ENCODE assay signal across 29 cellular contexts in the genomic region with DNA sequence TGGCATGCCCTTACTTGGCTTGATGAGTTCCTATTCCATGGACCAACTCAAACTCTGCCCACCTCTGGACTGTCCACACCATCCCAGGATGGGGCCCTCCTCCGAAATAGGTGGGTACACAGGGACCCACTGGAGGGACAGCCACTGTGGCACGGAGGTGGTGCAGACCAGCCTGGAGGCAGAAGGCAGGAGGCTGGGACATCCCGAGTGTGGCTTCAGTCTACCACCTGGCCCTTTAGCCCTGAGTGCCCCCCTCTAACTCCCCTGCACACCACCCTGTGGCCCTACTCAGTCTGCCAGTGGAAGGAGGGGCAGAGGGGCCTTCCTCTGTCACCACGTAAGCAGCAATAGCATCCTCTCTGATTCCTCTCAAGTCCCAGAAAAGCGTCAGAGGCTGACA. TPM values are rescaled to one million over a fixed set of nuclear protein-coding genes. Genes with fewer than 3 reads are reported as not detected.
A peak's percentile ranks its signal among the peaks of the same experiment; 100 is the strongest.
DNase-seq lines count a peak whose midpoint lies in the region; ATAC-seq, FAIRE-seq and TF ChIP-seq lines count a peak whose summit lies in the region.
"Had no signal": no experiment of that assay in that cellular context is flagged by ENCODE, and none has a peak within 500 bp of the region (broad histone marks: within the 10 kb centered on the region; RNA-seq: fewer than 3 reads in every experiment).

No MANE protein-coding gene starts in this region.

- H3K9ac ChIP-seq in HepG2 (ENCODE audit: insufficient read depth, low read depth, low read length) = no peak overlapping the region

- no peaks in the 10 kb centered on the region for H4K20me1 ChIP-seq in HepG2 (ENCODE audit: insufficient read depth, low read length)

- H3K27me3 ChIP-seq in right lobe of liver (no peaks in the 10 kb centered on the region), HepG2 (ENCODE audit: control insufficient read depth in 1 of 2, insufficient read depth in 2 of 2, low read length in 2 of 2) (peaks cover 3 to 24% of the 10 kb centered on the region in 2 experiments; a peak in 3 of 5 replicates), left lung (no peaks in the 10 kb centered on the region)
- H3K27me3 ChIP-seq: esophagus squamous epithelium, right atrium auricular region, tibial nerve had no signal

- no peak for TF ChIP-seq CTCF in right lobe of liver (IDR thresholded peaks at IDR 0.05)
- no peak for TF ChIP-seq CTCF in HepG2 (CRISPR knock-in tag; IDR thresholded peaks at IDR 0.05)
- no peak for TF ChIP-seq CTCF in left lung (IDR thresholded peaks at IDR 0.05)

- CTCF ChIA-PET in activated CD4-positive, alpha-beta memory T cell treated with anti-CD3 and anti-CD28 coated beads for 36 hours (lab: Charles Lee) = interaction anchor here (0.6 to 4.9 kb wide), 27 partner anchors 10 to 475 kb away, joined by 3 to 35 read pairs (median 6); a partner anchor contains a TSS
- CTCF ChIA-PET in activated CD4-positive, alpha-beta memory T cell treated with anti-CD3 and anti-CD28 coated beads, Interleukin-2, amount 10 ng/mL, durations not matched to agents 7 days and 5 days (lab: Charles Lee) = interaction anchor here (0.7 to 5.7 kb wide), 20 partner anchors 10 to 641 kb away, joined by 3 to 79 read pairs (median 6); a partner anchor contains a TSS
- CTCF ChIA-PET in HepG2 (lab: Yijun Ruan, JAX; ENCODE audit: low intra/inter-chr PET ratio, low total read pairs) = interaction anchor here (2.1 kb wide), 1 partner anchor 70 kb away, joined by 25 read pairs; no protein-coding TSS in a partner anchor

- TF ChIP-seq POLR2A in right lobe of liver (IDR thresholded peaks at IDR 0.05) = no peak
- TF ChIP-seq POLR2A in HepG2 (IDR thresholded peaks at IDR 0.05; ENCODE audit: insufficient read depth in 1 of 2, low read depth in 2 of 2, low read length in 2 of 2) = no peak

- no peak for ATAC-seq in right lobe of liver
- ATAC-seq in HepG2 = no peak
- no peak for ATAC-seq in left lung

- no peak overlapping the region for H3K4me2 ChIP-seq in HepG2 (ENCODE audit: low read depth, low read length)

- H3K9me3 ChIP-seq in right lobe of liver (no peaks in the 10 kb centered on the region), HepG2 (ENCODE audit: low read length) (no peaks in the 10 kb centered on the region), left lung (no peaks in the 10 kb centered on the region)
- H3K9me3 ChIP-seq: esophagus squamous epithelium, right atrium auricular region, tibial nerve had no signal

- WGBS in right lobe of liver (ENCODE audit: insufficient coverage, low coverage, low lambda C conversion rate, missing lambda C conversion rate) = 15% methylated on average over 3 of the region's 5 CpGs
- 28% methylated on average over 2 of the region's 5 CpGs for WGBS in HepG2 (ENCODE audit: low lambda C conversion rate)

- no peak for FAIRE-seq in HepG2 (lab: Jason Lieb, UNC)
- FAIRE-seq: bronchial epithelial cell, frontal cortex, G401.6 had no signal

- BruUV-seq in HepG2 (replicated peaks; lab: Mats Ljungman, UMichigan) = no TSS peak

- H3K27ac Mint-ChIP-seq in activated CD4-positive, alpha-beta memory T cell treated with anti-CD3 and anti-CD28 coated beads for 36 hours = no peak overlapping the region
- no peak overlapping the region for H3K27ac Mint-ChIP-seq in activated CD4-positive, alpha-beta memory T cell treated with anti-CD3 and anti-CD28 coated beads, Interleukin-2, amount 10 ng/mL, durations not matched to agents 7 days and 5 days
- H3K27ac Mint-ChIP-seq: activated T-helper 17 cell treated with anti-CD3 and anti-CD28 coated beads, Interleukin-2, amount 50 U/mL, for 72 hours; WTC11 had no signal

- H3K4me1 ChIP-seq in right lobe of liver (no peaks in the 10 kb centered on the region), HepG2 (ENCODE audit: insufficient read depth, low read length) (peaks cover 9% of the 10 kb centered on the region), left lung (no peaks in the 10 kb centered on the region)
- H3K4me1 ChIP-seq: esophagus squamous epithelium, right atrium auricular region, tibial nerve had no signal

- no peaks in the 10 kb centered on the region for H3K27me3 Mint-ChIP-seq in activated CD4-positive, alpha-beta memory T cell treated with anti-CD3 and anti-CD28 coated beads for 36 hours
- H3K27me3 Mint-ChIP-seq in activated CD4-positive, alpha-beta memory T cell treated with anti-CD3 and anti-CD28 coated beads, Interleukin-2, amount 10 ng/mL, durations not matched to agents 7 days and 5 days = no peaks in the 10 kb centered on the region
- H3K27me3 Mint-ChIP-seq: activated CD8-positive, alpha-beta T cell treated with anti-CD3 and anti-CD28 coated beads for 36 hours; activated T-helper 17 cell treated with anti-CD3 and anti-CD28 coated beads, Interleukin-2, amount 50 U/mL, for 72 hours; naive thymus-derived CD8-positive, alpha-beta T cell had no signal

- no peak overlapping the region for H3K4me3 Mint-ChIP-seq in activated CD4-positive, alpha-beta memory T cell treated with anti-CD3 and anti-CD28 coated beads for 36 hours
- H3K4me3 Mint-ChIP-seq in activated CD4-positive, alpha-beta memory T cell treated with anti-CD3 and anti-CD28 coated beads, Interleukin-2, amount 10 ng/mL, durations not matched to agents 7 days and 5 days = no peak overlapping the region
- H3K4me3 Mint-ChIP-seq: activated CD8-positive, alpha-beta T cell treated with anti-CD3 and anti-CD28 coated beads for 36 hours; naive thymus-derived CD8-positive, alpha-beta T cell; stimulated activated naive CD8-positive, alpha-beta T cell treated with anti-CD3 and anti-CD28 coated beads, Interleukin-15, amount 100 ng/mL, for 72 hours; WTC11 had no signal

- no peak for TF ChIP-seq RAD21 in HepG2 (CRISPR knock-in tag; IDR thresholded peaks at IDR 0.05)

- H2AFZ ChIP-seq in HepG2 (ENCODE audit: low read length) = no peak overlapping the region

- peak; percentile 7 for DNase-seq in activated CD4-positive, alpha-beta memory T cell treated with anti-CD3 and anti-CD28 coated beads for 36 hours
- no peak for DNase-seq in activated CD4-positive, alpha-beta memory T cell treated with anti-CD3 and anti-CD28 coated beads, Interleukin-2, amount 10 ng/mL, durations not matched to agents 7 days and 5 days
- peak; percentile 8 to 46 (median 33) for DNase-seq in right lobe of liver
- DNase-seq in HepG2 (ENCODE audit: low spot score) = no peak
- peak; percentile 25 to 37 for DNase-seq in left lung
- no peak for DNase-seq in amniotic stem cell (lab: John Stamatoyannopoulos, UW)
- no peak for DNase-seq in CD1c-positive myeloid dendritic cell (ENCODE audit: extremely low spot score)
- DNase-seq in NCI-H1105 treated with DMSO at 0.1 percent for 48 hours (lab: John Stamatoyannopoulos, UW) = no peak
- DNase-seq: cortex of kidney, esophagus squamous epithelium, NCI-H1417 treated with DMSO at 0.1 percent for 48 hours, NCI-H2107, SIG-M5 had no signal

- no peaks in the 10 kb centered on the region for H3K9me3 Mint-ChIP-seq in activated CD4-positive, alpha-beta memory T cell treated with anti-CD3 and anti-CD28 coated beads for 36 hours
- H3K9me3 Mint-ChIP-seq in activated CD4-positive, alpha-beta memory T cell treated with anti-CD3 and anti-CD28 coated beads, Interleukin-2, amount 10 ng/mL, durations not matched to agents 7 days and 5 days = no peaks in the 10 kb centered on the region
- H3K9me3 Mint-ChIP-seq: activated CD8-positive, alpha-beta T cell treated with anti-CD3 and anti-CD28 coated beads for 36 hours; activated T-helper 17 cell treated with anti-CD3 and anti-CD28 coated beads, Interleukin-2, amount 50 U/mL, for 72 hours; immature natural killer cell; naive thymus-derived CD8-positive, alpha-beta T cell; stimulated activated naive CD8-positive, alpha-beta T cell treated with anti-CD3 and anti-CD28 coated beads, Interleukin-15, amount 100 ng/mL, for 72 hours; WTC11 had no signal

- H3K4me3 ChIP-seq in right lobe of liver (no peak overlapping the region), HepG2 (replicated peaks in 1 of 3; ENCODE audit: insufficient read depth in 1 of 3, low read depth in 2 of 3, low read length in 3 of 3) (no peak overlapping the region), left lung (no peak overlapping the region)
- H3K4me3 ChIP-seq: esophagus squamous epithelium, right atrium auricular region, tibial nerve had no signal

- H3K36me3 ChIP-seq in right lobe of liver = no peaks in the 10 kb centered on the region
- H3K36me3 ChIP-seq in HepG2 (replicated peaks in 1 of 2; ENCODE audit: control insufficient read depth in 1 of 2, insufficient read depth in 2 of 2, low read length in 2 of 2) = no peaks in the 10 kb centered on the region
- no peaks in the 10 kb centered on the region for H3K36me3 ChIP-seq in left lung
- H3K36me3 ChIP-seq: esophagus squamous epithelium, right atrium auricular region, tibial nerve had no signal

- no peak for TF ChIP-seq EP300 in HepG2 (IDR thresholded peaks at IDR 0.05; ENCODE audit: low read depth in 2 of 2, low read length in 2 of 2)
- TF ChIP-seq EP300 in HepG2 (CRISPR knock-in tag; IDR thresholded peaks at IDR 0.05; ENCODE audit: borderline replicate concordance) = no peak

- POLR2A ChIA-PET in activated CD4-positive, alpha-beta memory T cell treated with anti-CD3 and anti-CD28 coated beads for 36 hours (lab: Charles Lee) = no interaction called here
- POLR2A ChIA-PET in activated CD4-positive, alpha-beta memory T cell treated with anti-CD3 and anti-CD28 coated beads, Interleukin-2, amount 10 ng/mL, durations not matched to agents 7 days and 5 days (lab: Charles Lee) = interaction anchor here (1.0 kb wide), 1 partner anchor 38 kb away, joined by 3 read pairs; no protein-coding TSS in a partner anchor
- POLR2A ChIA-PET in HepG2 (lab: Yijun Ruan, JAX) = no interaction called here

- H3K79me2 ChIP-seq in HepG2 (ENCODE audit: insufficient read depth, low read length) = no peaks in the 10 kb centered on the region

- intact Hi-C loops in activated CD4-positive, alpha-beta memory T cell treated with anti-CD3 and anti-CD28 coated beads for 36 hours (cut with micrococcal nuclease) = loop anchor here (1.0 to 5.0 kb wide), 7 partner anchors 57 to 437 kb away; a partner anchor contains a TSS
- intact Hi-C loops in right lobe of liver (cut with DNase I) = no loop called here
- intact Hi-C loops in HepG2 (cut with micrococcal nuclease; ENCODE audit: unreplicated experiment) = no loop called here
- intact Hi-C loops in left lung (cut with DNase I) = no loop called here

- peaks cover 29% of the 10 kb centered on the region for H3K4me1 Mint-ChIP-seq in activated CD4-positive, alpha-beta memory T cell treated with anti-CD3 and anti-CD28 coated beads for 36 hours (ENCODE audit: low read depth)
- peaks cover 42% of the 10 kb centered on the region for H3K4me1 Mint-ChIP-seq in activated CD4-positive, alpha-beta memory T cell treated with anti-CD3 and anti-CD28 coated beads, Interleukin-2, amount 10 ng/mL, durations not matched to agents 7 days and 5 days

- H3K27ac ChIP-seq in right lobe of liver (no peak overlapping the region), HepG2 (ENCODE audit: extremely low read length, insufficient read depth, low read length) (no peak overlapping the region), left lung (no peak overlapping the region)
- H3K27ac ChIP-seq: esophagus squamous epithelium, right atrium auricular region, tibial nerve had no signal

- in situ Hi-C loops in HepG2 (cut with HindIII; ENCODE audit: extremely low pct_ligation_motif_present, low pct_unique_long_range_greater_than_20kb) = no loop called here

- no peaks in the 10 kb centered on the region for H3K36me3 Mint-ChIP-seq in activated CD4-positive, alpha-beta memory T cell treated with anti-CD3 and anti-CD28 coated beads for 36 hours
- no peaks in the 10 kb centered on the region for H3K36me3 Mint-ChIP-seq in activated CD4-positive, alpha-beta memory T cell treated with anti-CD3 and anti-CD28 coated beads, Interleukin-2, amount 10 ng/mL, durations not matched to agents 7 days and 5 days (ENCODE audit: low read depth)
- H3K36me3 Mint-ChIP-seq: immature natural killer cell; naive thymus-derived CD8-positive, alpha-beta T cell; WTC11 had no signal

RNA-seq across cellular contexts. Expression of a gene that starts 3.7 kb away (rescaled TPM):
- total RNA-seq in activated CD4-positive, alpha-beta memory T cell treated with anti-CD3 and anti-CD28 coated beads for 36 hours = 10 to 100 TPM; 23.1 to 23.3 TPM
- total RNA-seq in activated CD4-positive, alpha-beta memory T cell treated with anti-CD3 and anti-CD28 coated beads, Interleukin-2, amount 10 ng/mL, durations not matched to agents 7 days and 5 days = 1 to 10 TPM; 1.4 to 1.6 TPM
- total RNA-seq in right lobe of liver (not detected), HepG2 (2016; rRNA removed; fragmentation: Illumina TruSeq; extraction: Trizol) (not detected in 2 replicates), left lung (not detected)
- total RNA-seq in HepG2 (2016; cell fraction: cytosol; rRNA removed; fragmentation: Illumina TruSeq; extraction: Trizol; ENCODE audit: low read depth) = not detected in 2 replicates
- total RNA-seq in HepG2 (2016; cell fraction: insoluble cytoplasmic fraction; rRNA removed; fragmentation: Illumina TruSeq; extraction: Trizol) = not detected in 2 replicates
- total RNA-seq in HepG2 (2016; cell fraction: membrane; rRNA removed; fragmentation: Illumina TruSeq; extraction: Trizol) = not detected in 2 replicates
- not detected in 2 replicates for total RNA-seq in HepG2 (2016; cell fraction: nucleus; rRNA removed; fragmentation: Illumina TruSeq; extraction: Trizol)
- not detected in 2 replicates for polyA plus RNA-seq in HepG2 (2011; rRNA removed)
- not detected in 2 replicates for polyA plus RNA-seq in HepG2 (2011; cell fraction: cytosol; rRNA removed)
- polyA plus RNA-seq in HepG2 (2011; cell fraction: nucleus; rRNA removed) = not detected in 2 replicates
- not detected in 2 replicates for polyA plus RNA-seq in HepG2 (2012)
- not detected in 2 replicates for polyA plus RNA-seq in HepG2 (2016; cell fraction: cytosol; fragmentation: Illumina TruSeq; extraction: Trizol; ENCODE audit: low read depth)
- polyA plus RNA-seq in HepG2 (2016; cell fraction: insoluble cytoplasmic fraction; fragmentation: Illumina TruSeq; extraction: Trizol; ENCODE audit: low read depth) = not detected in 2 replicates
- polyA plus RNA-seq in HepG2 (2016; cell fraction: membrane; fragmentation: Illumina TruSeq; extraction: Trizol; ENCODE audit: low read depth) = not detected in 2 replicates
- polyA plus RNA-seq in HepG2 (2016; cell fraction: nucleus; fragmentation: Illumina TruSeq; extraction: Trizol; ENCODE audit: insufficient read depth, low read depth) = not detected in 2 replicates
- not detected in 2 replicates for polyA minus RNA-seq in HepG2 (2011; rRNA and poly(A)+ RNA removed; ENCODE audit: low replicate concordance)
- polyA minus RNA-seq in HepG2 (2011; cell fraction: cytosol; rRNA and poly(A)+ RNA removed) = not detected in 2 replicates
- polyA minus RNA-seq in HepG2 (2011; cell fraction: nucleus; rRNA and poly(A)+ RNA removed) = not detected in 2 replicates
- total RNA-seq: A172; bronchial epithelial cell; esophagus squamous epithelium; frontal cortex; liver; M059J; naive thymus-derived CD8-positive, alpha-beta T cell; osteocyte; PC-3; right atrium auricular region; tibial nerve; WTC11 had no signal
- polyA plus RNA-seq: liver; naive thymus-derived CD8-positive, alpha-beta T cell had no signal

RNA-seq across cellular contexts. Expression of a gene that starts 9.4 kb away (rescaled TPM):
- 100 to 1,000 TPM; 125 to 128 TPM for total RNA-seq in activated CD4-positive, alpha-beta memory T cell treated with anti-CD3 and anti-CD28 coated beads for 36 hours
- 10 to 100 TPM; 30.8 to 32.7 TPM for total RNA-seq in activated CD4-positive, alpha-beta memory T cell treated with anti-CD3 and anti-CD28 coated beads, Interleukin-2, amount 10 ng/mL, durations not matched to agents 7 days and 5 days
- total RNA-seq in right lobe of liver (not detected), HepG2 (2016; rRNA removed; fragmentation: Illumina TruSeq; extraction: Trizol) (not detected in 2 replicates), left lung (1 to 10 TPM; 4.6 to 5.1 TPM)
- total RNA-seq in HepG2 (2016; cell fraction: cytosol; rRNA removed; fragmentation: Illumina TruSeq; extraction: Trizol; ENCODE audit: low read depth) = not detected in 2 replicates
- total RNA-seq in HepG2 (2016; cell fraction: insoluble cytoplasmic fraction; rRNA removed; fragmentation: Illumina TruSeq; extraction: Trizol) = not detected in 2 replicates
- total RNA-seq in HepG2 (2016; cell fraction: membrane; rRNA removed; fragmentation: Illumina TruSeq; extraction: Trizol) = not detected in 2 replicates
- not detected in 2 replicates for total RNA-seq in HepG2 (2016; cell fraction: nucleus; rRNA removed; fragmentation: Illumina TruSeq; extraction: Trizol)
- not detected in 2 replicates for polyA plus RNA-seq in HepG2 (2011; rRNA removed)
- not detected in 2 replicates for polyA plus RNA-seq in HepG2 (2011; cell fraction: cytosol; rRNA removed)
- polyA plus RNA-seq in HepG2 (2011; cell fraction: nucleus; rRNA removed) = not detected in 2 replicates
- polyA plus RNA-seq in HepG2 (2012) = not detected in 2 replicates
- polyA plus RNA-seq in HepG2 (2016; cell fraction: cytosol; fragmentation: Illumina TruSeq; extraction: Trizol; ENCODE audit: low read depth) = not detected in 2 replicates
- not detected in 2 replicates for polyA plus RNA-seq in HepG2 (2016; cell fraction: insoluble cytoplasmic fraction; fragmentation: Illumina TruSeq; extraction: Trizol; ENCODE audit: low read depth)
- polyA plus RNA-seq in HepG2 (2016; cell fraction: membrane; fragmentation: Illumina TruSeq; extraction: Trizol; ENCODE audit: low read depth) = not detected in 2 replicates
- polyA plus RNA-seq in HepG2 (2016; cell fraction: nucleus; fragmentation: Illumina TruSeq; extraction: Trizol; ENCODE audit: insufficient read depth, low read depth) = not detected in 2 replicates
- not detected in 2 replicates for polyA minus RNA-seq in HepG2 (2011; rRNA and poly(A)+ RNA removed; ENCODE audit: low replicate concordance)
- polyA minus RNA-seq in HepG2 (2011; cell fraction: cytosol; rRNA and poly(A)+ RNA removed) = not detected in 2 replicates
- polyA minus RNA-seq in HepG2 (2011; cell fraction: nucleus; rRNA and poly(A)+ RNA removed) = not detected in 2 replicates
- total RNA-seq: bronchial epithelial cell; esophagus squamous epithelium; frontal cortex; liver; naive thymus-derived CD8-positive, alpha-beta T cell; osteocyte; right atrium auricular region; tibial nerve; WTC11 had no signal
- polyA plus RNA-seq: liver; naive thymus-derived CD8-positive, alpha-beta T cell had no signal

RNA-seq across cellular contexts. Expression of a gene that starts 52.7 kb away (rescaled TPM):
- 1 to 10 TPM; 5.6 to 6.0 TPM for total RNA-seq in activated CD4-positive, alpha-beta memory T cell treated with anti-CD3 and anti-CD28 coated beads for 36 hours
- total RNA-seq in activated CD4-positive, alpha-beta memory T cell treated with anti-CD3 and anti-CD28 coated beads, Interleukin-2, amount 10 ng/mL, durations not matched to agents 7 days and 5 days = 10 to 100 TPM; 10.6 to 11.5 TPM
- total RNA-seq in right lobe of liver (1 to 10 TPM; 1.3 to 6.0 (median 4.6) TPM), HepG2 (2016; rRNA removed; fragmentation: Illumina TruSeq; extraction: Trizol) (2.5 and 3.7 TPM in 2 replicates), left lung (1 to 10 TPM in 1 of 2 donors, under 1 TPM in 1; 0.68 to 1.1 TPM)
- total RNA-seq in HepG2 (2016; cell fraction: cytosol; rRNA removed; fragmentation: Illumina TruSeq; extraction: Trizol; ENCODE audit: low read depth) = 0.40 and 0.71 TPM in 2 replicates
- total RNA-seq in HepG2 (2016; cell fraction: insoluble cytoplasmic fraction; rRNA removed; fragmentation: Illumina TruSeq; extraction: Trizol) = 2.5 and 3.7 TPM in 2 replicates
- total RNA-seq in HepG2 (2016; cell fraction: membrane; rRNA removed; fragmentation: Illumina TruSeq; extraction: Trizol) = 1.2 and 1.4 TPM in 2 replicates
- 7.7 and 9.1 TPM in 2 replicates for total RNA-seq in HepG2 (2016; cell fraction: nucleus; rRNA removed; fragmentation: Illumina TruSeq; extraction: Trizol)
- polyA plus RNA-seq in HepG2 (2011; rRNA removed) = 3.8 and 8.3 TPM in 2 replicates
- polyA plus RNA-seq in HepG2 (2011; cell fraction: cytosol; rRNA removed) = 1.2 and 1.9 TPM in 2 replicates
- 34.1 and 36.0 TPM in 2 replicates for polyA plus RNA-seq in HepG2 (2011; cell fraction: nucleus; rRNA removed)
- polyA plus RNA-seq in HepG2 (2012) = 2.4 and 4.2 TPM in 2 replicates
- polyA plus RNA-seq in HepG2 (2016; cell fraction: cytosol; fragmentation: Illumina TruSeq; extraction: Trizol; ENCODE audit: low read depth) = 0.34 and 0.45 TPM in 2 replicates
- 1.7 and 2.1 TPM in 2 replicates for polyA plus RNA-seq in HepG2 (2016; cell fraction: insoluble cytoplasmic fraction; fragmentation: Illumina TruSeq; extraction: Trizol; ENCODE audit: low read depth)
- 0.49 and 0.72 TPM in 2 replicates for polyA plus RNA-seq in HepG2 (2016; cell fraction: membrane; fragmentation: Illumina TruSeq; extraction: Trizol; ENCODE audit: low read depth)
- 7.7 and 7.8 TPM in 2 replicates for polyA plus RNA-seq in HepG2 (2016; cell fraction: nucleus; fragmentation: Illumina TruSeq; extraction: Trizol; ENCODE audit: insufficient read depth, low read depth)
- polyA minus RNA-seq in HepG2 (2011; rRNA and poly(A)+ RNA removed; ENCODE audit: low replicate concordance) = 0.35 and 13.5 TPM in 2 replicates
- polyA minus RNA-seq in HepG2 (2011; cell fraction: cytosol; rRNA and poly(A)+ RNA removed) = 0.88 and 2.8 TPM in 2 replicates
- 11.3 and 17.3 TPM in 2 replicates for polyA minus RNA-seq in HepG2 (2011; cell fraction: nucleus; rRNA and poly(A)+ RNA removed)
- total RNA-seq: M059J, osteocyte had no signal

Comparison
In these comparisons a context has a peak if more than half of its experiments do, and no peak if none do; other contexts are left out.
1. DNase-seq: peak in activated CD4-positive, alpha-beta memory T cell treated with anti-CD3 and anti-CD28 coated beads for 36 hours (single experiment), right lobe of liver (3 of 3) and left lung (2 of 2); none in activated CD4-positive, alpha-beta memory T cell treated with anti-CD3 and anti-CD28 coated beads, Interleukin-2, amount 10 ng/mL, durations not matched to agents 7 days and 5 days (single experiment), HepG2 (single experiment), amniotic stem cell (single experiment), CD1c-positive myeloid dendritic cell (single experiment) and NCI-H1105 treated with DMSO at 0.1 percent for 48 hours (single experiment).
2. RNA of a gene that starts 3.7 kb away (total RNA-seq): 23.1 to 23.3 TPM in activated CD4-positive, alpha-beta memory T cell treated with anti-CD3 and anti-CD28 coated beads for 36 hours; 1.4 to 1.6 TPM in activated CD4-positive, alpha-beta memory T cell treated with anti-CD3 and anti-CD28 coated beads, Interleukin-2, amount 10 ng/mL, durations not matched to agents 7 days and 5 days, not detected in right lobe of liver, not detected in HepG2 and not detected in left lung; every median in the first group is over 4 times any median in the second.
3. RNA of a gene that starts 9.4 kb away (total RNA-seq): 125 to 128 TPM in activated CD4-positive, alpha-beta memory T cell treated with anti-CD3 and anti-CD28 coated beads for 36 hours and 30.8 to 32.7 TPM in activated CD4-positive, alpha-beta memory T cell treated with anti-CD3 and anti-CD28 coated beads, Interleukin-2, amount 10 ng/mL, durations not matched to agents 7 days and 5 days; 4.6 to 5.1 TPM in left lung, not detected in right lobe of liver and not detected in HepG2; every median in the first group is over 4 times any median in the second.